In the genomic region with DNA sequence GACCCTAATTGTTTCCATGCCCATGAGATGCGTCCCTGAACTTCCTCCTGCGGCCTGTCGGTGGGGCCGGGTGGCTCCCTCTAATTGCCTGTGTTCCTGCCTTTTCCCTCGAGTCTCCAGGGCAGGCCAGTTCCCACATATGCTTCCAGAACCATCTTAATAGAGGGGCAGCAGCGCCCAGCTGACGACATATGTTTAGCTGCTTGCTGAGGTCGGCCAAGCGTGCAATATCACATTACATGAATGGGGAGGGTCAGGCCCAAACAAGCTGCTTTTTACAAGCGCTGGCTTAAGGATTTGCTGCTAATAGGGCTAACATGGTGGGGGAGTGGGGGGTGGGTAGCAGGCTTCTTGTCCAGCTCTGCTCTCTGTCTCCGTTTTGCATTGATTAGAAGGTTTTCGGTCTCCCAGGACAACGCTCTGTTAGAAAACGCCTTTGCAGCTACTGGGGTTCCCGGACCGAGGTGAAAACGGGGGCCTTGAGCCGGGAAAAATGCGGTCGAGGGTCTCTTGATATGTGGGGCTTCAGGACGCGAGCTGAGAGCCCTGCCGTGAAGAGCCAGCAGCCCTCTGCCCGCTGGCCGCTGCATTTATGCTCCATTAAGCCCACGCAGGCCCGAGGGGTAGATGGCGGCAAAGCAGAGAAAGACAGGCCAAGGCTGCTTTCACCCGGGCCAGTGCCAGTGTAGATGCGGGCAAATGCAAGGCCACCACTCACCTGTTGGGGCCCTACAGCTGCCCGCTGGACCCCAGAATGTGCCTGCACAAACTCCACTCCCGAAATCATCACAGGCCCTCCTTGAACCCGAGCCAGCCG, we compare ENCODE assay signal across 14 cellular contexts.
DNase-seq lines count a peak whose midpoint lies in the region; ATAC-seq and TF ChIP-seq lines count a peak whose summit lies in the region.
"Had no signal": no experiment of that assay in that cellular context is flagged by ENCODE, and none has a peak within 500 bp of the region (broad histone marks: within the 10 kb centered on the region; RNA-seq: fewer than 3 reads in every experiment).

No MANE protein-coding gene starts in this region.

- H3K27ac ChIP-seq in upper lobe of right lung: no peak overlapping the region

- ATAC-seq in upper lobe of right lung: no peak
- no peak for ATAC-seq in activated T-cell treated with anti-CD3 and anti-CD28 coated beads, Interleukin-2, amount 50 U/mL, for 4 hours
- ATAC-seq: activated T-cell treated with anti-CD3 and anti-CD28 coated beads, Interleukin-2, amount 50 U/mL, for 72 hours; esophagus mucosa; Right ventricle myocardium inferior had no signal

- no peaks in the 10 kb centered on the region for H3K4me1 ChIP-seq in adipocyte (ENCODE audit: control insufficient read depth, insufficient read depth, low read length)
- H3K4me1 ChIP-seq in upper lobe of right lung: no peaks in the 10 kb centered on the region
- H3K4me1 ChIP-seq: Caco-2 had no signal

- no peak overlapping the region for H3K9ac ChIP-seq in adipocyte (ENCODE audit: low read length)

- H3K4me3 ChIP-seq in adipocyte (ENCODE audit: low read length) (no peak overlapping the region), upper lobe of right lung (no peak overlapping the region)

- H3K9me3 ChIP-seq in adipocyte (ENCODE audit: control insufficient read depth, low read length) (peaks cover 4% of the 10 kb centered on the region), upper lobe of right lung (no peaks in the 10 kb centered on the region)
- H3K9me3 ChIP-seq: Caco-2 had no signal

- H3K36me3 ChIP-seq in adipocyte (ENCODE audit: control insufficient read depth, insufficient read depth, low read length, severe bottlenecking) (no peaks in the 10 kb centered on the region), upper lobe of right lung (no peaks in the 10 kb centered on the region)

- no peak overlapping the region for H3K4me3 Mint-ChIP-seq in mesothelial cell of epicardium
- H3K4me3 Mint-ChIP-seq in activated T-cell treated with anti-CD3 and anti-CD28 coated beads, Interleukin-2, amount 50 U/mL, for 4 hours: no peak overlapping the region
- H3K4me3 Mint-ChIP-seq: activated B cell treated with CpG ODN at 0.5 μM for 24 hours; activated T-cell treated with anti-CD3 and anti-CD28 coated beads, Interleukin-2, amount 50 U/mL, for 72 hours had no signal

- H3K36me3 Mint-ChIP-seq in mesothelial cell of epicardium: no peaks in the 10 kb centered on the region
- H3K36me3 Mint-ChIP-seq in activated T-cell treated with anti-CD3 and anti-CD28 coated beads, Interleukin-2, amount 50 U/mL, for 4 hours (ENCODE audit: insufficient read depth): no peaks in the 10 kb centered on the region

- DNase-seq in DMS153 treated with DMSO at 0.1 percent for 48 hours (lab: John Stamatoyannopoulos, UW; ENCODE audit: unreplicated experiment) (peak; percentile 29), NCI-H187 treated with DMSO at 0.1 percent for 48 hours (lab: John Stamatoyannopoulos, UW) (peak; percentile 9), adipocyte (ENCODE audit: low read depth) (peak; percentile 11), mesothelial cell of epicardium (ENCODE audit: low spot score in 2 of 2, unreplicated experiment in 2 of 2) (no peak), upper lobe of right lung (no peak)
- DNase-seq in activated T-cell treated with anti-CD3 and anti-CD28 coated beads, Interleukin-2, amount 50 U/mL, for 4 hours: no peak
- DNase-seq in activated CD4-positive, alpha-beta T cell treated with anti-CD3 and anti-CD28 coated beads, Interleukin-2, amount 50 U/mL, for 48 hours: no peak
- no peak for DNase-seq in stimulated activated CD4-positive, alpha-beta T cell treated with anti-CD3 and anti-CD28 coated beads, Interleukin-4, amount 100 ng/mL, for 4 hours
- DNase-seq: activated B cell treated with CpG ODN at 0.5 μM for 24 hours; activated T-cell treated with anti-CD3 and anti-CD28 coated beads, Interleukin-2, amount 50 U/mL, for 72 hours; Caco-2; MV-4-11 had no signal

- H3K9me3 Mint-ChIP-seq in mesothelial cell of epicardium: peaks cover 5% of the 10 kb centered on the region
- H3K9me3 Mint-ChIP-seq in activated T-cell treated with anti-CD3 and anti-CD28 coated beads, Interleukin-2, amount 50 U/mL, for 4 hours: no peaks in the 10 kb centered on the region
- H3K9me3 Mint-ChIP-seq: activated B cell treated with CpG ODN at 0.5 μM for 24 hours; activated T-cell treated with anti-CD3 and anti-CD28 coated beads, Interleukin-2, amount 50 U/mL, for 72 hours had no signal

- H3K27me3 Mint-ChIP-seq in mesothelial cell of epicardium (ENCODE audit: low read depth): peaks cover 2% of the 10 kb centered on the region
- H3K27me3 Mint-ChIP-seq in activated T-cell treated with anti-CD3 and anti-CD28 coated beads, Interleukin-2, amount 50 U/mL, for 4 hours (ENCODE audit: low read depth): peaks cover 25% of the 10 kb centered on the region

- peak overlapping the region; percentile 78 for H3K27ac Mint-ChIP-seq in mesothelial cell of epicardium
- H3K27ac Mint-ChIP-seq: activated B cell treated with CpG ODN at 0.5 μM for 24 hours; activated T-cell treated with anti-CD3 and anti-CD28 coated beads, Interleukin-2, amount 50 U/mL, for 72 hours had no signal

- TF ChIP-seq CTCF in mesothelial cell of epicardium (IDR thresholded peaks at IDR 0.05; ENCODE audit: unreplicated experiment): no peak
- TF ChIP-seq CTCF in upper lobe of right lung (IDR thresholded peaks at IDR 0.05): no peak

- peaks cover 59% of the 10 kb centered on the region for H3K27me3 ChIP-seq in adipocyte (replicated peaks; ENCODE audit: control insufficient read depth, insufficient read depth, low read length)
- peaks cover 60% of the 10 kb centered on the region for H3K27me3 ChIP-seq in upper lobe of right lung

- intact Hi-C loops in upper lobe of right lung (cut with DNase I): no loop called here

- H3K4me1 Mint-ChIP-seq in mesothelial cell of epicardium: peaks cover 22% of the 10 kb centered on the region
- no peaks in the 10 kb centered on the region for H3K4me1 Mint-ChIP-seq in activated T-cell treated with anti-CD3 and anti-CD28 coated beads, Interleukin-2, amount 50 U/mL, for 4 hours (ENCODE audit: low read depth)
- H3K4me1 Mint-ChIP-seq: activated B cell treated with CpG ODN at 0.5 μM for 24 hours had no signal

Comparison
In these comparisons a context has a peak if more than half of its experiments do, and no peak if none do; other contexts are left out.
1. DNase-seq: peak in DMS153 treated with DMSO at 0.1 percent for 48 hours (single experiment), NCI-H187 treated with DMSO at 0.1 percent for 48 hours (single experiment) and adipocyte (single experiment); none in mesothelial cell of epicardium (0 of 2), upper lobe of right lung (single experiment), activated T-cell treated with anti-CD3 and anti-CD28 coated beads, Interleukin-2, amount 50 U/mL, for 4 hours (single experiment), activated CD4-positive, alpha-beta T cell treated with anti-CD3 and anti-CD28 coated beads, Interleukin-2, amount 50 U/mL, for 48 hours (0 of 2) and stimulated activated CD4-positive, alpha-beta T cell treated with anti-CD3 and anti-CD28 coated beads, Interleukin-4, amount 100 ng/mL, for 4 hours (0 of 2).